Comparison of ENCODE assay signal across 25 cellular contexts in the genomic region with DNA sequence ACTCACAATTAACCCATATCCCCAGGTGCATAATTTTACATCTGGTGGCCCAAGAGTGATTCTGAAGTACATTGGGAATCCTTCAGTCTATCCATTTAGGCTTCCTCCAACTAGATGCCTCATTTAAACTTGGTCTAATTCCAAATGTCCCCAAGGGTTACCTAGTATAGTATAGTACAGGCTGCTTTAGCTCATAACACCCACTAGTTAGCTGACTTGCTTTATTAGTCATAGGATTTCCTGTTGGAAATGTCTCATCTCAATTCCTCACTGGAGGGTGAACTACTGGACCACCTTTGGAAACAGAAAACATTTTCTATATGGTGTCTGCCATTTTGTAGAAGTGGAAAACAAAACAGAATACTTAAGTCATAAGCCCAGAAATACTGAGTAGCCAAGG.
DNase-seq lines count a peak whose midpoint lies in the region; ATAC-seq, FAIRE-seq and TF ChIP-seq lines count a peak whose summit lies in the region.
"Had no signal": no experiment of that assay in that cellular context is flagged by ENCODE, and none has a peak within 500 bp of the region (broad histone marks: within the 10 kb centered on the region; RNA-seq: fewer than 3 reads in every experiment).

No MANE protein-coding gene starts in this region.

- no peaks in the 10 kb centered on the region for H3K36me3 ChIP-seq in astrocyte (ENCODE audit: insufficient read depth, low read length)
- H3K36me3 ChIP-seq: pancreas, thoracic aorta had no signal

- peaks cover 7% of the 10 kb centered on the region for H3K4me1 Mint-ChIP-seq in astrocyte (ENCODE audit: low read depth, unreplicated experiment)
- H3K4me1 Mint-ChIP-seq: central memory CD8-positive, alpha-beta T cell; IgD-negative memory B cell; mesothelial cell of epicardium; stimulated activated memory B cell treated with anti-CD40 and anti-IgM and Interleukin-4, amounts not matched to agents 10 μg/mL and 1 μg/mL and 100 μg/mL, for 72 hours had no signal

- H3K4me1 ChIP-seq in astrocyte (ENCODE audit: insufficient read depth, low read length): no peaks in the 10 kb centered on the region
- H3K4me1 ChIP-seq: pancreas had no signal

- no peaks in the 10 kb centered on the region for H3K9me3 ChIP-seq in astrocyte (ENCODE audit: insufficient read depth, low read depth, low read length)
- H3K9me3 ChIP-seq: pancreas, thoracic aorta had no signal

- no peak overlapping the region for H3K9ac ChIP-seq in astrocyte (ENCODE audit: low read length)

- H2AFZ ChIP-seq in astrocyte (ENCODE audit: low read depth, low read length): no peak overlapping the region

- DNase-seq in Daoy (ENCODE audit: low read depth) (peak; percentile 5), HTR-8/SVneo (ENCODE audit: insufficient read length, low spot score) (peak; percentile 17), astrocyte (ENCODE audit: low read depth) (peak; percentile 22), iris pigment epithelial cell (ENCODE audit: low read depth) (peak; percentile 46), SKM-1 treated with dmso at 0.1 percent for 144 hours (lab: John Stamatoyannopoulos, UW; ENCODE audit: unreplicated experiment) (no peak), GM03348 (ENCODE audit: low spot score) (no peak)
- DNase-seq: activated CD8-positive, alpha-beta T cell treated with anti-CD3 and anti-CD28 coated beads for 36 hours; activated naive CD4-positive, alpha-beta T cell; amniotic stem cell; H9; NCI-H187; NCI-H446; pancreas had no signal

- H3K27me3 Mint-ChIP-seq in astrocyte (ENCODE audit: low read depth, unreplicated experiment): no peaks in the 10 kb centered on the region
- H3K27me3 Mint-ChIP-seq: central memory CD8-positive, alpha-beta T cell had no signal

- no peak overlapping the region for H3K4me3 ChIP-seq in astrocyte (ENCODE audit: insufficient read depth, low read depth, low read length)
- H3K4me3 ChIP-seq: pancreas, thoracic aorta had no signal

- H3K27me3 ChIP-seq in astrocyte (ENCODE audit: insufficient read depth, low read length): no peaks in the 10 kb centered on the region
- H3K27me3 ChIP-seq: pancreas had no signal

- H3K4me3 Mint-ChIP-seq in astrocyte (ENCODE audit: unreplicated experiment): no peak overlapping the region
- H3K4me3 Mint-ChIP-seq: activated CD8-positive, alpha-beta T cell treated with anti-CD3 and anti-CD28 coated beads for 36 hours; central memory CD8-positive, alpha-beta T cell; H9; IgD-negative memory B cell; mesothelial cell of epicardium; natural killer cell treated with Interleukin-12 subunit alpha and Interleukin-12 subunit beta and Interleukin-15 and Interleukin-18, amount 100 ng/mL, for 72 hours; stimulated activated memory B cell treated with anti-CD40 and anti-IgM and Interleukin-4, amounts not matched to agents 10 μg/mL and 1 μg/mL and 100 μg/mL, for 72 hours had no signal

- no peak for FAIRE-seq in HTR-8/SVneo (lab: Jason Lieb, UNC)
- FAIRE-seq in astrocyte (lab: Jason Lieb, UNC): peak; percentile 41
- FAIRE-seq: pancreas had no signal

- no peak overlapping the region for H3K27ac ChIP-seq in astrocyte (ENCODE audit: low read depth, low read length)
- H3K27ac ChIP-seq: pancreas, thoracic aorta had no signal

- H3K27ac Mint-ChIP-seq in astrocyte (ENCODE audit: unreplicated experiment): no peak overlapping the region
- H3K27ac Mint-ChIP-seq: activated CD8-positive, alpha-beta T cell treated with anti-CD3 and anti-CD28 coated beads for 36 hours; H9; IgD-negative memory B cell; mesothelial cell of epicardium; natural killer cell treated with Interleukin-12 subunit alpha and Interleukin-12 subunit beta and Interleukin-15 and Interleukin-18, amount 100 ng/mL, for 72 hours; stimulated activated memory B cell treated with anti-CD40 and anti-IgM and Interleukin-4, amounts not matched to agents 10 μg/mL and 1 μg/mL and 100 μg/mL, for 72 hours had no signal

- H3K4me2 ChIP-seq in astrocyte (ENCODE audit: low read length): peak overlapping the region; percentile 4

- no peaks in the 10 kb centered on the region for H4K20me1 ChIP-seq in astrocyte (ENCODE audit: insufficient read depth, low read length)

- TF ChIP-seq CTCF in astrocyte (IDR thresholded peaks at IDR 0.05; ENCODE audit: insufficient read depth, low read depth, low read length): no peak

- H3K9me3 Mint-ChIP-seq in astrocyte (ENCODE audit: unreplicated experiment): peaks cover 12% of the 10 kb centered on the region
- H3K9me3 Mint-ChIP-seq: activated CD8-positive, alpha-beta T cell treated with anti-CD3 and anti-CD28 coated beads for 36 hours; IgD-negative memory B cell had no signal

- no peaks in the 10 kb centered on the region for H3K36me3 Mint-ChIP-seq in astrocyte (ENCODE audit: low read depth, unreplicated experiment)
- H3K36me3 Mint-ChIP-seq: IgD-negative memory B cell; mesothelial cell of epicardium; stimulated activated memory B cell treated with anti-CD40 and anti-IgM and Interleukin-4, amounts not matched to agents 10 μg/mL and 1 μg/mL and 100 μg/mL, for 72 hours had no signal

- ATAC-seq in HG02610 (IDR thresholded peaks at IDR 0.05; ENCODE audit: unreplicated experiment): no peak
- ATAC-seq in HG02678 (IDR thresholded peaks at IDR 0.05; ENCODE audit: unreplicated experiment): no peak
- ATAC-seq: activated CD8-positive, alpha-beta T cell treated with anti-CD3 and anti-CD28 coated beads for 36 hours; esophagus mucosa; natural killer cell treated with Interleukin-12 subunit alpha and Interleukin-12 subunit beta and Interleukin-15 and Interleukin-18, amount 100 ng/mL, for 72 hours; Panc1; pancreas; sciatic nerve; SK-N-SH treated with all-trans-retinoic acid at 6 μM for 48 hours; stimulated activated memory B cell treated with anti-CD40 and anti-IgM and Interleukin-4, amounts not matched to agents 10 μg/mL and 1 μg/mL and 100 μg/mL, for 72 hours had no signal

- H3K79me2 ChIP-seq in astrocyte (ENCODE audit: insufficient read depth, low read length): no peaks in the 10 kb centered on the region

Comparison
In these comparisons a context has a peak if more than half of its experiments do, and no peak if none do; other contexts are left out.
1. DNase-seq: peak in Daoy (single experiment), HTR-8/SVneo (single experiment), astrocyte (single experiment) and iris pigment epithelial cell (single experiment); none in SKM-1 treated with dmso at 0.1 percent for 144 hours (single experiment) and GM03348 (single experiment).